Comparison of ENCODE assay signal across 8 cellular contexts in genomic region chr17:74804683-74805082, GRCh38. TPM values are rescaled to one million over a fixed set of nuclear protein-coding genes. Genes with fewer than 3 reads are reported as not detected.
"Had no signal": no experiment of that assay in that cellular context is flagged by ENCODE, and none has a peak within 500 bp of the region (broad histone marks: within the 10 kb centered on the region; RNA-seq: fewer than 3 reads in every experiment).

No MANE protein-coding gene starts in this region.

- H3K4me1 ChIP-seq: HAP-1 had no signal

- H3K9ac ChIP-seq: GM23248 had no signal

- H3K4me2 ChIP-seq: GM23338 had no signal

- H3K4me3 ChIP-seq: GM23248, GM23338, HAP-1 had no signal

- H3K9me3 ChIP-seq: HAP-1 had no signal

- DNase-seq: GM23248, GOT3, H9, HCEC 1CT, HFFc6 had no signal

- H3K36me3 ChIP-seq: HAP-1 had no signal

- H3K27ac ChIP-seq: GM23248 had no signal

- H2AFZ ChIP-seq: GM23248, GM23338 had no signal

RNA-seq across cellular contexts. Expression of gene GRIN2C, which starts 55.0 kb away (rescaled TPM):
- total RNA-seq: GM23248, H7 had no signal
- polyA plus RNA-seq: GM23248 had no signal
